Comparison of ENCODE assay signal across 2 cellular contexts in the genomic region with DNA sequence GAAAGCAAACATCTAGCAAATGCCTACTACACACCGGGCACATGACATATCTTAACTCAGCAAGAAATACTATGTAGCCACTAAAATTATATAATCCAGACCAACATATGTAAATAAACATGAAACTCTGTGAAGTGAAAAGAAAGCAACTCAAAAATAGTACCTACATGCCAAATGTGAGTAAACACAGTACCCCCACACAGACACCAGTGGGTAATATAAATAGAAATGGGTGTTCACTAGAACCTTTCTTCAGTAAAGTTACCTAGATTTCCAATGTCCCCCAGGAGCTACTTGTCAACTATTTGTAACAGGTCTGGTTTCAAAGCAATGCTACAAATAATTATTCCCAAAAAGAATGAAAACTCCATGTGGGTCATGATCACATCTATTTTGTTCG.
TF ChIP-seq lines count a peak whose summit lies in the region.

No MANE protein-coding gene starts in this region.

TF ChIP-seq in GM23338, 12 proteins besides CTCF, POLR2A, EP300 and RAD21:
- TF ChIP-seq, protein P1, sequence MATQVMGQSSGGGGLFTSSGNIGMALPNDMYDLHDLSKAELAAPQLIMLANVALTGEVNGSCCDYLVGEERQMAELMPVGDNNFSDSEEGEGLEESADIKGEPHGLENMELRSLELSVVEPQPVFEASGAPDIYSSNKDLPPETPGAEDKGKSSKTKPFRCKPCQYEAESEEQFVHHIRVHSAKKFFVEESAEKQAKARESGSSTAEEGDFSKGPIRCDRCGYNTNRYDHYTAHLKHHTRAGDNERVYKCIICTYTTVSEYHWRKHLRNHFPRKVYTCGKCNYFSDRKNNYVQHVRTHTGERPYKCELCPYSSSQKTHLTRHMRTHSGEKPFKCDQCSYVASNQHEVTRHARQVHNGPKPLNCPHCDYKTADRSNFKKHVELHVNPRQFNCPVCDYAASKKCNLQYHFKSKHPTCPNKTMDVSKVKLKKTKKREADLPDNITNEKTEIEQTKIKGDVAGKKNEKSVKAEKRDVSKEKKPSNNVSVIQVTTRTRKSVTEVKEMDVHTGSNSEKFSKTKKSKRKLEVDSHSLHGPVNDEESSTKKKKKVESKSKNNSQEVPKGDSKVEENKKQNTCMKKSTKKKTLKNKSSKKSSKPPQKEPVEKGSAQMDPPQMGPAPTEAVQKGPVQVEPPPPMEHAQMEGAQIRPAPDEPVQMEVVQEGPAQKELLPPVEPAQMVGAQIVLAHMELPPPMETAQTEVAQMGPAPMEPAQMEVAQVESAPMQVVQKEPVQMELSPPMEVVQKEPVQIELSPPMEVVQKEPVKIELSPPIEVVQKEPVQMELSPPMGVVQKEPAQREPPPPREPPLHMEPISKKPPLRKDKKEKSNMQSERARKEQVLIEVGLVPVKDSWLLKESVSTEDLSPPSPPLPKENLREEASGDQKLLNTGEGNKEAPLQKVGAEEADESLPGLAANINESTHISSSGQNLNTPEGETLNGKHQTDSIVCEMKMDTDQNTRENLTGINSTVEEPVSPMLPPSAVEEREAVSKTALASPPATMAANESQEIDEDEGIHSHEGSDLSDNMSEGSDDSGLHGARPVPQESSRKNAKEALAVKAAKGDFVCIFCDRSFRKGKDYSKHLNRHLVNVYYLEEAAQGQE (IDR thresholded peaks at IDR 0.05; ENCODE audit: unreplicated experiment) = no peak
- TF ChIP-seq POLR2AphosphoS5 (IDR thresholded peaks at IDR 0.05; ENCODE audit: low read depth) = no peak
- TF ChIP-seq ZNF114 (CRISPR knock-in tag; IDR thresholded peaks at IDR 0.05) = no peak
- TF ChIP-seq, protein P2, sequence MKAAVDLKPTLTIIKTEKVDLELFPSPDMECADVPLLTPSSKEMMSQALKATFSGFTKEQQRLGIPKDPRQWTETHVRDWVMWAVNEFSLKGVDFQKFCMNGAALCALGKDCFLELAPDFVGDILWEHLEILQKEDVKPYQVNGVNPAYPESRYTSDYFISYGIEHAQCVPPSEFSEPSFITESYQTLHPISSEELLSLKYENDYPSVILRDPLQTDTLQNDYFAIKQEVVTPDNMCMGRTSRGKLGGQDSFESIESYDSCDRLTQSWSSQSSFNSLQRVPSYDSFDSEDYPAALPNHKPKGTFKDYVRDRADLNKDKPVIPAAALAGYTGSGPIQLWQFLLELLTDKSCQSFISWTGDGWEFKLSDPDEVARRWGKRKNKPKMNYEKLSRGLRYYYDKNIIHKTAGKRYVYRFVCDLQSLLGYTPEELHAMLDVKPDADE (IDR thresholded peaks at IDR 0.05) = no peak
- no peak for TF ChIP-seq JUNB (IDR thresholded peaks at IDR 0.05; ENCODE audit: unreplicated experiment)
- no peak for TF ChIP-seq EZH2 (IDR thresholded peaks at IDR 0.05; ENCODE audit: low read depth, unreplicated experiment)
- TF ChIP-seq, protein P3, sequence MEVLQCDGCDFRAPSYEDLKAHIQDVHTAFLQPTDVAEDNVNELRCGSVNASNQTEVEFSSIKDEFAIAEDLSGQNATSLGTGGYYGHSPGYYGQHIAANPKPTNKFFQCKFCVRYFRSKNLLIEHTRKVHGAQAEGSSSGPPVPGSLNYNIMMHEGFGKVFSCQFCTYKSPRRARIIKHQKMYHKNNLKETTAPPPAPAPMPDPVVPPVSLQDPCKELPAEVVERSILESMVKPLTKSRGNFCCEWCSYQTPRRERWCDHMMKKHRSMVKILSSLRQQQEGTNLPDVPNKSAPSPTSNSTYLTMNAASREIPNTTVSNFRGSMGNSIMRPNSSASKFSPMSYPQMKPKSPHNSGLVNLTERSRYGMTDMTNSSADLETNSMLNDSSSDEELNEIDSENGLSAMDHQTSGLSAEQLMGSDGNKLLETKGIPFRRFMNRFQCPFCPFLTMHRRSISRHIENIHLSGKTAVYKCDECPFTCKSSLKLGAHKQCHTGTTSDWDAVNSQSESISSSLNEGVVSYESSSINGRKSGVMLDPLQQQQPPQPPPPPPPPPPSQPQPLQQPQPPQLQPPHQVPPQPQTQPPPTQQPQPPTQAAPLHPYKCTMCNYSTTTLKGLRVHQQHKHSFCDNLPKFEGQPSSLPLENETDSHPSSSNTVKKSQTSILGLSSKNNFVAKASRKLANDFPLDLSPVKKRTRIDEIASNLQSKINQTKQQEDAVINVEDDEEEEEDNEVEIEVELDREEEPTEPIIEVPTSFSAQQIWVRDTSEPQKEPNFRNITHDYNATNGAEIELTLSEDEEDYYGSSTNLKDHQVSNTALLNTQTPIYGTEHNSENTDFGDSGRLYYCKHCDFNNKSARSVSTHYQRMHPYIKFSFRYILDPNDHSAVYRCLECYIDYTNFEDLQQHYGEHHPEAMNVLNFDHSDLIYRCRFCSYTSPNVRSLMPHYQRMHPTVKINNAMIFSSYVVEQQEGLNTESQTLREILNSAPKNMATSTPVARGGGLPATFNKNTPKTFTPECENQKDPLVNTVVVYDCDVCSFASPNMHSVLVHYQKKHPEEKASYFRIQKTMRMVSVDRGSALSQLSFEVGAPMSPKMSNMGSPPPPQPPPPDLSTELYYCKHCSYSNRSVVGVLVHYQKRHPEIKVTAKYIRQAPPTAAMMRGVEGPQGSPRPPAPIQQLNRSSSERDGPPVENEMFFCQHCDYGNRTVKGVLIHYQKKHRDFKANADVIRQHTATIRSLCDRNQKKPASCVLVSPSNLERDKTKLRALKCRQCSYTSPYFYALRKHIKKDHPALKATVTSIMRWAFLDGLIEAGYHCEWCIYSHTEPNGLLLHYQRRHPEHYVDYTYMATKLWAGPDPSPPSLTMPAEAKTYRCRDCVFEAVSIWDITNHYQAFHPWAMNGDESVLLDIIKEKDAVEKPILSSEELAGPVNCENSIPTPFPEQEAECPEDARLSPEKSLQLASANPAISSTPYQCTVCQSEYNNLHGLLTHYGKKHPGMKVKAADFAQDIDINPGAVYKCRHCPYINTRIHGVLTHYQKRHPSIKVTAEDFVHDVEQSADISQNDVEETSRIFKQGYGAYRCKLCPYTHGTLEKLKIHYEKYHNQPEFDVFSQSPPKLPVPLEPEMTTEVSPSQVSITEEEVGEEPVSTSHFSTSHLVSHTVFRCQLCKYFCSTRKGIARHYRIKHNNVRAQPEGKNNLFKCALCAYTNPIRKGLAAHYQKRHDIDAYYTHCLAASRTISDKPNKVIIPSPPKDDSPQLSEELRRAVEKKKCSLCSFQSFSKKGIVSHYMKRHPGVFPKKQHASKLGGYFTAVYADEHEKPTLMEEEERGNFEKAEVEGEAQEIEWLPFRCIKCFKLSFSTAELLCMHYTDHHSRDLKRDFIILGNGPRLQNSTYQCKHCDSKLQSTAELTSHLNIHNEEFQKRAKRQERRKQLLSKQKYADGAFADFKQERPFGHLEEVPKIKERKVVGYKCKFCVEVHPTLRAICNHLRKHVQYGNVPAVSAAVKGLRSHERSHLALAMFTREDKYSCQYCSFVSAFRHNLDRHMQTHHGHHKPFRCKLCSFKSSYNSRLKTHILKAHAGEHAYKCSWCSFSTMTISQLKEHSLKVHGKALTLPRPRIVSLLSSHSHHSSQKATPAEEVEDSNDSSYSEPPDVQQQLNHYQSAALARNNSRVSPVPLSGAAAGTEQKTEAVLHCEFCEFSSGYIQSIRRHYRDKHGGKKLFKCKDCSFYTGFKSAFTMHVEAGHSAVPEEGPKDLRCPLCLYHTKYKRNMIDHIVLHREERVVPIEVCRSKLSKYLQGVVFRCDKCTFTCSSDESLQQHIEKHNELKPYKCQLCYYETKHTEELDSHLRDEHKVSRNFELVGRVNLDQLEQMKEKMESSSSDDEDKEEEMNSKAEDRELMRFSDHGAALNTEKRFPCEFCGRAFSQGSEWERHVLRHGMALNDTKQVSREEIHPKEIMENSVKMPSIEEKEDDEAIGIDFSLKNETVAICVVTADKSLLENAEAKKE (CRISPR knock-in tag; IDR thresholded peaks at IDR 0.05) = no peak
- no peak for TF ChIP-seq EZH2phosphoT487 (IDR thresholded peaks at IDR 0.05; ENCODE audit: unreplicated experiment)
- no peak for TF ChIP-seq NANOG (IDR thresholded peaks at IDR 0.05; ENCODE audit: borderline replicate concordance)
- no peak for TF ChIP-seq STAT1 (IDR thresholded peaks at IDR 0.05; ENCODE audit: unreplicated experiment)

TF ChIP-seq in GM12878, 131 proteins besides CTCF, POLR2A, EP300 and RAD21:
- TF ChIP-seq, protein P4, sequence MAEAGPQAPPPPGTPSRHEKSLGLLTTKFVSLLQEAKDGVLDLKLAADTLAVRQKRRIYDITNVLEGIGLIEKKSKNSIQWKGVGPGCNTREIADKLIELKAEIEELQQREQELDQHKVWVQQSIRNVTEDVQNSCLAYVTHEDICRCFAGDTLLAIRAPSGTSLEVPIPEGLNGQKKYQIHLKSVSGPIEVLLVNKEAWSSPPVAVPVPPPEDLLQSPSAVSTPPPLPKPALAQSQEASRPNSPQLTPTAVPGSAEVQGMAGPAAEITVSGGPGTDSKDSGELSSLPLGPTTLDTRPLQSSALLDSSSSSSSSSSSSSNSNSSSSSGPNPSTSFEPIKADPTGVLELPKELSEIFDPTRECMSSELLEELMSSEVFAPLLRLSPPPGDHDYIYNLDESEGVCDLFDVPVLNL (IDR thresholded peaks at IDR 0.05; ENCODE audit: low read depth, low read length) = no peak
- TF ChIP-seq SMAD1 (IDR thresholded peaks at IDR 0.05; ENCODE audit: low read depth, partially characterized antibody) (no peak), CEBPB (IDR thresholded peaks at IDR 0.05; ENCODE audit: borderline replicate concordance in 1 of 2, low read depth in 2 of 2, low read length in 2 of 2) (no peak), IKZF1 (conservative IDR thresholded peaks at IDR 0.05) (no peak), MTA3 (IDR thresholded peaks at IDR 0.05; ENCODE audit: borderline replicate concordance, low read length) (peak; percentile 58; the same call in 1 of the 2 replicates), MEF2A (IDR thresholded peaks at IDR 0.05; ENCODE audit: insufficient read depth, low read depth, low read length) (peak; percentile 68), PML (IDR thresholded peaks at IDR 0.05; ENCODE audit: low read length) (no peak), CREB1 (IDR thresholded peaks at IDR 0.05; ENCODE audit: low read depth) (no peak), CBFB (IDR thresholded peaks at IDR 0.05; ENCODE audit: low read depth) (no peak), EGR1 (IDR thresholded peaks at IDR 0.05; ENCODE audit: borderline replicate concordance in 1 of 2, low read depth in 2 of 2, low read length in 2 of 2) (no peak), RUNX3 (IDR thresholded peaks at IDR 0.05; ENCODE audit: low read length) (peak; percentile 41; the same call in 1 of the 2 replicates), RFX5 (IDR thresholded peaks at IDR 0.05; ENCODE audit: low read depth, low read length) (no peak), GATAD2B (conservative IDR thresholded peaks at IDR 0.05; ENCODE audit: low read depth) (no peak), MTA2 (IDR thresholded peaks at IDR 0.05; ENCODE audit: low read depth) (no peak), NR2C2 (IDR thresholded peaks at IDR 0.05; ENCODE audit: borderline replicate concordance, control insufficient read depth, insufficient read length, low read depth) (no peak), MEF2B (IDR thresholded peaks at IDR 0.05; ENCODE audit: partially characterized antibody, poor library complexity, severe bottlenecking) (peak; percentile 17)
- TF ChIP-seq, protein P5, sequence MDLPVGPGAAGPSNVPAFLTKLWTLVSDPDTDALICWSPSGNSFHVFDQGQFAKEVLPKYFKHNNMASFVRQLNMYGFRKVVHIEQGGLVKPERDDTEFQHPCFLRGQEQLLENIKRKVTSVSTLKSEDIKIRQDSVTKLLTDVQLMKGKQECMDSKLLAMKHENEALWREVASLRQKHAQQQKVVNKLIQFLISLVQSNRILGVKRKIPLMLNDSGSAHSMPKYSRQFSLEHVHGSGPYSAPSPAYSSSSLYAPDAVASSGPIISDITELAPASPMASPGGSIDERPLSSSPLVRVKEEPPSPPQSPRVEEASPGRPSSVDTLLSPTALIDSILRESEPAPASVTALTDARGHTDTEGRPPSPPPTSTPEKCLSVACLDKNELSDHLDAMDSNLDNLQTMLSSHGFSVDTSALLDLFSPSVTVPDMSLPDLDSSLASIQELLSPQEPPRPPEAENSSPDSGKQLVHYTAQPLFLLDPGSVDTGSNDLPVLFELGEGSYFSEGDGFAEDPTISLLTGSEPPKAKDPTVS (IDR thresholded peaks at IDR 0.05; ENCODE audit: low read depth, low read length) = no peak
- TF ChIP-seq, protein P6, sequence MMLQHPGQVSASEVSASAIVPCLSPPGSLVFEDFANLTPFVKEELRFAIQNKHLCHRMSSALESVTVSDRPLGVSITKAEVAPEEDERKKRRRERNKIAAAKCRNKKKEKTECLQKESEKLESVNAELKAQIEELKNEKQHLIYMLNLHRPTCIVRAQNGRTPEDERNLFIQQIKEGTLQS (IDR thresholded peaks at IDR 0.05; ENCODE audit: borderline replicate concordance, extremely low read depth, low read depth, low read length) = no peak
